In the genomic region with DNA sequence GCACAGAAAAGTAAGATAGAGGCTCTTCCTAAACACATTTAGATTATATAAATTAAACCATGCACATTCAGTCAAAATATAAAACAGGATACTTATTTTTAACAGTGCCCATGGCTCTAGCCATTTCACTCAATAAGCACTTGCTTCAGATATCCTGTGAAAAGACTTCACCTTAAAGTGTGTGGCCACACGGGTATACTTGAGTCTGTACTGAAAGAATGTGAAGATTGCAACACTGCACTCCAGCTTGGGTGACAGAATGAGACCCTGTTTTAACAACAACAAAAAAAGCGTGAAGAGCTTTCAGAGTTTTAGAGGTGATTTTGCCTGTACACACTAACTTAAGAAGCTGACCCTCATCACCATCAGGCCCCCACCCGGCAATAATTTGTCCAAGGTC, we compare ENCODE assay signal across 21 cellular contexts.
"Had no signal": no experiment of that assay in that cellular context is flagged by ENCODE, and none has a peak within 500 bp of the region (broad histone marks: within the 10 kb centered on the region; RNA-seq: fewer than 3 reads in every experiment).

No MANE protein-coding gene starts in this region.

- DNase-seq: KBM-7, MV-4-11, NCI-H1048, NCI-H1105, NCI-H1417, NCI-H1436 treated with DMSO at 0.1 percent for 48 hours, NCI-H1694, NCI-H187 treated with DMSO at 0.1 percent for 48 hours, NCI-H2029 treated with DMSO at 0.1 percent for 48 hours, NCI-H2171 treated with DMSO at 0.1 percent for 48 hours, NCI-H345, NCI-H446 treated with DMSO at 0.1 percent for 48 hours, NCI-H510A treated with DMSO at 0.1 percent for 48 hours, NCI-H526 treated with DMSO at 0.1 percent for 48 hours, NCI-H748 treated with DMSO at 0.1 percent for 48 hours, PC-3, SHP77, SK-N-SH, SW 1271 had no signal

- H3K4me2 ChIP-seq: SK-N-SH had no signal

- H3K9me2 ChIP-seq: SK-N-SH had no signal

- H3K9me3 ChIP-seq: SK-N-SH had no signal

- H3K27ac ChIP-seq: RWPE1 had no signal

- ATAC-seq: Panc1, PC-3 had no signal
